In the genomic region with DNA sequence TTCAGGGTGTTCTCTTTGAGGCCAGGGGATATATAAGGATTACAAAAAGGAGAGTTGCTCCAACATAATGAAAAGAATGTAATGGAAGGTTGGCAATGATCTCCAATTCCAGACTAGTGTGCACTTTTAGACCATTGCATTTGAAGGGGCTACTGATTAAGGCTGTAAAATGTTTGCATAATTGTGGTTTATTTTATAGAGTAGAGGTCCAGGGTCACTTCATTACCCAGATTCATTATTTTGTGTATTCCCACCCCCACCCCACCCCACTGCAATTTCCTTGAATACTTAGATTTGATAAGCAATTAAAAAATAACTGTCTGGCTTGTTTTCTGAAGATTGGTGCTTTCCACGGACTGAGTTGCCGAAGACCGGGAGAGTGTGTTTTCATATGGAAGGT, we compare ENCODE assay signal across 15 cellular contexts.
DNase-seq lines count a peak whose midpoint lies in the region; ATAC-seq and TF ChIP-seq lines count a peak whose summit lies in the region.
"Had no signal": no experiment of that assay in that cellular context is flagged by ENCODE, and none has a peak within 500 bp of the region (broad histone marks: within the 10 kb centered on the region; RNA-seq: fewer than 3 reads in every experiment).

No MANE protein-coding gene starts in this region.

- ATAC-seq in IMR-90 (ENCODE audit: low read depth) = no peak
- ATAC-seq in GM18858 (IDR thresholded peaks at IDR 0.05; ENCODE audit: unreplicated experiment) = no peak
- ATAC-seq in aorta (ENCODE audit: low FRiP score) = no peak
- ATAC-seq: HepG2 had no signal

- no peak for TF ChIP-seq CTCF in IMR-90 (conservative IDR thresholded peaks at IDR 0.05; ENCODE audit: low read depth, low read length)
- no peak for TF ChIP-seq CTCF in fibroblast of villous mesenchyme (IDR thresholded peaks at IDR 0.05; ENCODE audit: insufficient read depth, low read depth, low read length)
- TF ChIP-seq CTCF in osteoblast (IDR thresholded peaks at IDR 0.05; ENCODE audit: extremely low read depth, low read depth, low read length) = no peak
- no peak for TF ChIP-seq CTCF in tibial artery (IDR thresholded peaks at IDR 0.05)
- TF ChIP-seq CTCF in esophagus squamous epithelium (IDR thresholded peaks at IDR 0.05) = no peak

- H4K5ac ChIP-seq in IMR-90 (ENCODE audit: low read depth, low read length) = no peak overlapping the region

- no peaks in the 10 kb centered on the region for H4K20me1 ChIP-seq in IMR-90 (ENCODE audit: insufficient read depth, low read length)
- no peaks in the 10 kb centered on the region for H4K20me1 ChIP-seq in osteoblast (ENCODE audit: insufficient read depth, low read length)

- H2AFZ ChIP-seq in IMR-90 (replicated peaks; ENCODE audit: low read length, poor library complexity) = no peak overlapping the region
- no peak overlapping the region for H2AFZ ChIP-seq in osteoblast (ENCODE audit: low read length)

- H3K4me1 ChIP-seq in IMR-90 (ENCODE audit: control insufficient read depth, insufficient read depth, low read length) = peaks cover 28% of the 10 kb centered on the region
- peaks cover 31% of the 10 kb centered on the region for H3K4me1 ChIP-seq in osteoblast (ENCODE audit: insufficient read depth, low read length)
- peaks cover 0 to 43% (median 33%) of the 10 kb centered on the region in 4 donors for H3K4me1 ChIP-seq in tibial artery
- H3K4me1 ChIP-seq in esophagus squamous epithelium = peaks cover 0 to 17% (median 6%) of the 10 kb centered on the region in 3 donors
- H3K4me1 ChIP-seq in aorta (ENCODE audit: control insufficient read depth in 1 of 2, insufficient read depth in 2 of 2, low read length in 2 of 2) = no peaks in the 10 kb centered on the region
- H3K4me1 ChIP-seq: HAP-1 had no signal

- peak overlapping the region; percentile 76; the same call in 1 of the 2 replicates for H2BK20ac ChIP-seq in IMR-90 (ENCODE audit: low read depth, low read length)

- 0 out of 3 replicates have a peak overlapping the region, but pooled peaks have one; percentile 80 for H2BK15ac ChIP-seq in IMR-90 (ENCODE audit: low read depth, low read length)

- 0 out of 2 replicates have a peak overlapping the region, but pooled peaks have one; percentile 16 for H3K14ac ChIP-seq in IMR-90 (replicated peaks; ENCODE audit: low read depth, low read length)

- no peak for TF ChIP-seq RAD21 in IMR-90 (IDR thresholded peaks at IDR 0.05; ENCODE audit: low read length)

- peak overlapping the region; percentile 62; the same call in 1 of the 2 replicates for H3K4ac ChIP-seq in IMR-90 (ENCODE audit: low read depth, low read length)

- H3K79me2 ChIP-seq in osteoblast (ENCODE audit: insufficient read depth, low read length) = no peaks in the 10 kb centered on the region

- peak overlapping the region; percentile 53; the same call in 1 of the 2 replicates for H2BK120ac ChIP-seq in IMR-90 (ENCODE audit: low read depth, low read length)

- no peak overlapping the region for H3K4me2 ChIP-seq in IMR-90 (ENCODE audit: low read depth, low read length)
- no peak overlapping the region for H3K4me2 ChIP-seq in osteoblast (ENCODE audit: insufficient read depth, low read length)

- peak overlapping the region; percentile 9; the same call in 1 of the 2 replicates for H3K18ac ChIP-seq in IMR-90 (ENCODE audit: low read depth, low read length)

- no peak overlapping the region for H2AK9ac ChIP-seq in IMR-90 (replicated peaks; ENCODE audit: low read depth, low read length, poor library complexity)

- DNase-seq in IMR-90 (no peak), fibroblast of villous mesenchyme (ENCODE audit: low read depth) (peak; percentile 15), osteoblast (ENCODE audit: insufficient read length, low spot score, missing footprints) (peak; percentile 29), tibial artery (no peak), esophagus squamous epithelium (lab: John Stamatoyannopoulos, UW) (no peak), aorta (no peak), NCI-H446 (lab: John Stamatoyannopoulos, UW) (no peak)
- DNase-seq: ACHN; C1 segment of cervical spinal cord; Calu3; CD4-positive, alpha-beta T cell; DMS 273 treated with DMSO at 0.1 percent for 48 hours had no signal

- H3K27ac ChIP-seq in IMR-90 (ENCODE audit: insufficient read depth, low read length) = peak overlapping the region; percentile 25; the same call in 1 of the 2 replicates
- H3K27ac ChIP-seq in osteoblast (ENCODE audit: low read depth, low read length) = no peak overlapping the region
- H3K27ac ChIP-seq in tibial artery = peak overlapping the region; percentile 76 to 80
- no peak overlapping the region for H3K27ac ChIP-seq in esophagus squamous epithelium
- H3K27ac ChIP-seq in aorta (ENCODE audit: low read depth in 1 of 2, low read length in 2 of 2) = no peak overlapping the region

- peaks cover 11% of the 10 kb centered on the region for H3K9me1 ChIP-seq in IMR-90 (ENCODE audit: insufficient read depth, low read length)

- H3K4me3 ChIP-seq in IMR-90 (ENCODE audit: insufficient read depth, low read depth, low read length) (no peak overlapping the region), fibroblast of villous mesenchyme (ENCODE audit: low read depth, low read length) (no peak overlapping the region), osteoblast (ENCODE audit: insufficient read depth, low read length) (no peak overlapping the region), tibial artery (no peak overlapping the region), esophagus squamous epithelium (no peak overlapping the region), aorta (ENCODE audit: low read length in 2 of 2) (no peak overlapping the region)
- H3K4me3 ChIP-seq: HAP-1 had no signal

- intact Hi-C loops in IMR-90 (cut with micrococcal nuclease) = loop anchor here (10.0 kb wide), 1 partner anchor 162 kb away; no protein-coding TSS in a partner anchor
- intact Hi-C loops in tibial artery (cut with DNase I; ENCODE audit: low total_unique reads) = no loop called here
- intact Hi-C loops in esophagus squamous epithelium (cut with DNase I) = no loop called here
- intact Hi-C loops in aorta (cut with DNase I) = loop anchor here (5.0 to 10.0 kb wide), 3 partner anchors 39 to 162 kb away; no protein-coding TSS in a partner anchor

- no TSS peak for BruUV-seq in IMR-90 (replicated peaks; lab: Mats Ljungman, UMichigan)

- H3K27me3 ChIP-seq in IMR-90 (ENCODE audit: control insufficient read depth, insufficient read depth, low read length) (no peaks in the 10 kb centered on the region), osteoblast (ENCODE audit: insufficient read depth, low read length) (no peaks in the 10 kb centered on the region), tibial artery (no peaks in the 10 kb centered on the region), esophagus squamous epithelium (peaks cover 0 to 27% (median 0%) of the 10 kb centered on the region in 4 donors), aorta (ENCODE audit: control insufficient read depth in 1 of 2, insufficient read depth in 2 of 2, low read length in 1 of 2) (no peaks in the 10 kb centered on the region)

- H3K36me3 ChIP-seq in IMR-90 (ENCODE audit: control insufficient read depth, insufficient read depth, low read length) = no peaks in the 10 kb centered on the region
- H3K36me3 ChIP-seq in osteoblast (ENCODE audit: insufficient read depth, low read length) = no peaks in the 10 kb centered on the region
- H3K36me3 ChIP-seq in tibial artery = no peaks in the 10 kb centered on the region
- H3K36me3 ChIP-seq in esophagus squamous epithelium = no peaks in the 10 kb centered on the region
- H3K36me3 ChIP-seq in aorta (ENCODE audit: control insufficient read depth in 1 of 2, insufficient read depth in 2 of 2, low read length in 1 of 2) = no peaks in the 10 kb centered on the region
- H3K36me3 ChIP-seq: HAP-1 had no signal

- peak overlapping the region; percentile 20 for H4K91ac ChIP-seq in IMR-90 (ENCODE audit: insufficient read depth, low read depth, low read length)

- no peak overlapping the region for H3K9ac ChIP-seq in IMR-90 (ENCODE audit: low read depth, low read length)

- no peak overlapping the region for H3K56ac ChIP-seq in IMR-90 (ENCODE audit: extremely low read depth, insufficient read depth, low read length)

- WGBS in IMR-90 (ENCODE audit: extremely low coverage in 2 of 2, insufficient read length in 1 of 2), 2 experiments = no CpG with 5 or more reads among the region's 3 CpGs
- 90 to 100% methylated on average over 1 to 3 of the region's 3 CpGs for WGBS in esophagus squamous epithelium, 2 donors
- 74 to 89% methylated on average over 3 of the region's 3 CpGs for WGBS in aorta, 2 donors

- no peak overlapping the region for H3K23ac ChIP-seq in IMR-90 (ENCODE audit: low read depth, low read length)

- no peak for TF ChIP-seq POLR2A in IMR-90 (IDR thresholded peaks at IDR 0.05; ENCODE audit: low read depth, low read length)
- no peak for TF ChIP-seq POLR2A in esophagus squamous epithelium (IDR thresholded peaks at IDR 0.05)

- dilution Hi-C loops in IMR-90 (cut with HindIII; ENCODE audit: low sequenced_read_pairs, unreplicated experiment) = no loop called here

- no peak overlapping the region for H2BK5ac ChIP-seq in IMR-90 (ENCODE audit: low read depth, low read length, poor library complexity, severe bottlenecking)

- H3K79me1 ChIP-seq in IMR-90 (ENCODE audit: low read depth in 1 of 2, low read length in 2 of 2) = no peaks in the 10 kb centered on the region

- peak overlapping the region; percentile 29 to 59; a peak in 1 of 4 replicates for H4K8ac ChIP-seq in IMR-90 (ENCODE audit: low read depth in 2 of 2, low read length in 2 of 2)

- no peak overlapping the region for H2AK5ac ChIP-seq in IMR-90 (ENCODE audit: low read depth, low read length)

- H3K9me3 ChIP-seq in IMR-90 (ENCODE audit: control insufficient read depth, insufficient read depth, low read length) (no peaks in the 10 kb centered on the region), osteoblast (ENCODE audit: low read depth, low read length) (no peaks in the 10 kb centered on the region), tibial artery (no peaks in the 10 kb centered on the region), esophagus squamous epithelium (no peaks in the 10 kb centered on the region), aorta (ENCODE audit: control insufficient read depth, low read length) (no peaks in the 10 kb centered on the region)
- H3K9me3 ChIP-seq: HAP-1 had no signal

- CTCF ChIA-PET in IMR-90 (lab: Yijun Ruan, JAX) = no interaction called here

- in situ Hi-C loops in IMR-90 (cut with MboI; ENCODE audit: low sequenced_read_pairs) = no loop called here

- POLR2A ChIA-PET in IMR-90 (lab: Charles Lee; ENCODE audit: unreplicated experiment) = no interaction called here

TF ChIP-seq in IMR-90, 13 proteins besides CTCF, POLR2A, EP300 and RAD21 (continues in another document):
- TF ChIP-seq BHLHE40 (IDR thresholded peaks at IDR 0.05; ENCODE audit: low read depth, low read length) (no peak), RFX5 (IDR thresholded peaks at IDR 0.05; ENCODE audit: low read depth, low read length) (no peak)
- TF ChIP-seq, protein P1, sequence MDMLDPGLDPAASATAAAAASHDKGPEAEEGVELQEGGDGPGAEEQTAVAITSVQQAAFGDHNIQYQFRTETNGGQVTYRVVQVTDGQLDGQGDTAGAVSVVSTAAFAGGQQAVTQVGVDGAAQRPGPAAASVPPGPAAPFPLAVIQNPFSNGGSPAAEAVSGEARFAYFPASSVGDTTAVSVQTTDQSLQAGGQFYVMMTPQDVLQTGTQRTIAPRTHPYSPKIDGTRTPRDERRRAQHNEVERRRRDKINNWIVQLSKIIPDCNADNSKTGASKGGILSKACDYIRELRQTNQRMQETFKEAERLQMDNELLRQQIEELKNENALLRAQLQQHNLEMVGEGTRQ (IDR thresholded peaks at IDR 0.05; ENCODE audit: low read depth, low read length) = no peak

Comparison
In these comparisons a context has a peak if more than half of its experiments do, and no peak if none do; other contexts are left out.
1. DNase-seq: peak in fibroblast of villous mesenchyme (single experiment) and osteoblast (single experiment); none in IMR-90 (single experiment), tibial artery (0 of 2), esophagus squamous epithelium (single experiment), aorta (0 of 2) and NCI-H446 (0 of 2).
2. H3K27ac ChIP-seq: peak in IMR-90 (single experiment) and tibial artery (2 of 2); none in osteoblast (single experiment), esophagus squamous epithelium (0 of 4) and aorta (0 of 2).
3. intact Hi-C loops: an anchor here in IMR-90 (10.0 kb wide) and aorta (5.0 to 10.0 kb wide); none called in tibial artery and esophagus squamous epithelium.